In genomic region chr3:169150343-169150742, GRCh38 we compare ENCODE assay signal across 29 cellular contexts.
DNase-seq lines count a peak whose midpoint lies in the region; TF ChIP-seq lines count a peak whose summit lies in the region.
"Had no signal": no experiment of that assay in that cellular context is flagged by ENCODE, and none has a peak within 500 bp of the region (broad histone marks: within the 10 kb centered on the region; RNA-seq: fewer than 3 reads in every experiment).

No MANE protein-coding gene starts in this region.

- no peaks in the 10 kb centered on the region; the same call in 1 of the 2 replicates for H3K27me3 ChIP-seq in KMS-11 (ENCODE audit: insufficient read depth, low read depth)
- H3K27me3 ChIP-seq in mucosa of stomach (ENCODE audit: control insufficient read depth, insufficient read depth, low read length), result peaks cover 15% of the 10 kb centered on the region
- H3K27me3 ChIP-seq in stomach smooth muscle (ENCODE audit: control insufficient read depth in 1 of 2, insufficient read depth in 2 of 2, low read length in 2 of 2), result peaks cover 0 to 38% of the 10 kb centered on the region in 2 donors
- H3K27me3 ChIP-seq in esophagus muscularis mucosa, result peaks cover 0 to 48% (median 22%) of the 10 kb centered on the region in 4 donors
- H3K27me3 ChIP-seq: ovary, SJSA1 had no signal

- H3K27me3 Mint-ChIP-seq in endothelial cell (ENCODE audit: unreplicated experiment), result peaks cover 5% of the 10 kb centered on the region

- 87% methylated on average over 3 of the region's 3 CpGs for WGBS in esophagus muscularis mucosa

- H3K9ac ChIP-seq in KMS-11 (no peak overlapping the region), mucosa of stomach (ENCODE audit: low read length) (peak overlapping the region; percentile 23), stomach smooth muscle (ENCODE audit: low read length in 2 of 2) (no peak overlapping the region)

- no peak for TF ChIP-seq POLR2A in esophagus muscularis mucosa (IDR thresholded peaks at IDR 0.05; ENCODE audit: low read depth)

- no peak overlapping the region for H3K4me2 ChIP-seq in KMS-11

- H3K4me3 Mint-ChIP-seq in endothelial cell (ENCODE audit: unreplicated experiment), result peak overlapping the region; percentile 76
- H3K4me3 Mint-ChIP-seq: activated CD4-positive, alpha-beta T cell treated with anti-CD3 and anti-CD28 coated beads, Interleukin-2, amount 10 ng/mL, durations not matched to agents 24 days and 14 days; natural killer cell treated with Interleukin-12 subunit alpha and Interleukin-12 subunit beta and Interleukin-15 and Interleukin-18, amount 100 ng/mL, for 72 hours; stimulated activated naive CD8-positive, alpha-beta T cell treated with anti-CD3 and anti-CD28 coated beads, Interleukin-15, Interleukin-2, amounts not matched to agents 100 ng/mL and 50 ng/mL, for 24 hours had no signal

- H3K79me2 ChIP-seq in KMS-11 (ENCODE audit: insufficient read depth, low read depth), result no peaks in the 10 kb centered on the region

- no peak for TF ChIP-seq EP300 in esophagus muscularis mucosa (IDR thresholded peaks at IDR 0.05)

- no peaks in the 10 kb centered on the region for H4K20me1 ChIP-seq in KMS-11 (ENCODE audit: insufficient read depth)

- peak overlapping the region; percentile 67 for H3K27ac Mint-ChIP-seq in endothelial cell (ENCODE audit: unreplicated experiment)
- H3K27ac Mint-ChIP-seq: activated CD4-positive, alpha-beta T cell treated with anti-CD3 and anti-CD28 coated beads, Interleukin-2, amount 10 ng/mL, durations not matched to agents 24 days and 14 days; natural killer cell treated with Interleukin-12 subunit alpha and Interleukin-12 subunit beta and Interleukin-15 and Interleukin-18, amount 100 ng/mL, for 72 hours; stimulated activated naive CD8-positive, alpha-beta T cell treated with anti-CD3 and anti-CD28 coated beads, Interleukin-15, Interleukin-2, amounts not matched to agents 100 ng/mL and 50 ng/mL, for 24 hours; WTC11 had no signal

- DNase-seq in endothelial cell (ENCODE audit: low spot score), result no peak
- DNase-seq in stimulated activated CD8-positive, alpha-beta memory T cell treated with anti-CD3 and anti-CD28 coated beads, Interleukin-4, amount 100 ng/mL, for 48 hours, result no peak
- DNase-seq in GM19240 (ENCODE audit: insufficient read length, low spot score), result no peak
- no peak for DNase-seq in cerebellar cortex (ENCODE audit: low spot score)
- DNase-seq in esophagus muscularis mucosa (ENCODE audit: extremely low spot score), result no peak
- DNase-seq: ACHN; activated CD4-positive, alpha-beta T cell treated with anti-CD3 and anti-CD28 coated beads, Interleukin-2, amount 10 ng/mL, durations not matched to agents 24 days and 14 days; activated effector memory CD4-positive, alpha-beta T cell treated with anti-CD3 and anti-CD28 coated beads, Interleukin-2, amount 50 U/mL, for 16 hours; activated T-cell treated with anti-CD3 and anti-CD28 coated beads, Interleukin-2, amount 50 U/mL, for 1 hour; BE2C; effector CD8-positive, alpha-beta T cell; HCEC 1CT; head of caudate nucleus; NCI-H1048; NCI-H446; NCI-H748 treated with DMSO at 0.1 percent for 48 hours; ovary; RPMI8226; stimulated activated CD4-positive, alpha-beta T cell treated with anti-CD3 and anti-CD28 coated beads, Interleukin-1b, Interleukin-23, amount 100 ng/mL, for 48 hours; thyroid gland had no signal

- TF ChIP-seq CTCF in KMS-11 (conservative IDR thresholded peaks at IDR 0.05; ENCODE audit: low read depth, low read length) (no peak), endothelial cell (IDR thresholded peaks at IDR 0.05; ENCODE audit: unreplicated experiment) (no peak), esophagus muscularis mucosa (IDR thresholded peaks at IDR 0.05) (no peak)

- H3K4me1 Mint-ChIP-seq in endothelial cell (ENCODE audit: unreplicated experiment), result peaks cover 46% of the 10 kb centered on the region

- H2AFZ ChIP-seq in KMS-11 (ENCODE audit: low read depth), result peak overlapping the region; percentile 35; the same call in 1 of the 2 replicates

- H3K9me3 ChIP-seq in mucosa of stomach (ENCODE audit: control insufficient read depth, low read length), result no peaks in the 10 kb centered on the region
- H3K9me3 ChIP-seq in stomach smooth muscle (ENCODE audit: control insufficient read depth in 2 of 2, low read length in 2 of 2), result no peaks in the 10 kb centered on the region
- H3K9me3 ChIP-seq in esophagus muscularis mucosa, result no peaks in the 10 kb centered on the region
- H3K9me3 ChIP-seq: BE2C, SJSA1, thyroid gland had no signal

- H3K36me3 ChIP-seq in KMS-11 (ENCODE audit: insufficient read depth) (no peaks in the 10 kb centered on the region), mucosa of stomach (ENCODE audit: control insufficient read depth, insufficient read depth, low read length) (no peaks in the 10 kb centered on the region), stomach smooth muscle (ENCODE audit: control insufficient read depth in 2 of 2, insufficient read depth in 2 of 2, low read length in 2 of 2) (no peaks in the 10 kb centered on the region), esophagus muscularis mucosa (no peaks in the 10 kb centered on the region)
- H3K36me3 ChIP-seq: BE2C, cardiac muscle cell, ovary, SJSA1, thyroid gland had no signal

- no peaks in the 10 kb centered on the region for H3K4me1 ChIP-seq in KMS-11 (ENCODE audit: low read depth, poor library complexity, severe bottlenecking)
- H3K4me1 ChIP-seq in mucosa of stomach (ENCODE audit: control insufficient read depth, insufficient read depth, low read length), result peaks cover 28% of the 10 kb centered on the region
- H3K4me1 ChIP-seq in stomach smooth muscle (ENCODE audit: control insufficient read depth, insufficient read depth, low read length), result peaks cover 17% of the 10 kb centered on the region
- peaks cover 5 to 36% (median 32%) of the 10 kb centered on the region in 4 donors for H3K4me1 ChIP-seq in esophagus muscularis mucosa

- H3K9me3 Mint-ChIP-seq in endothelial cell (ENCODE audit: unreplicated experiment), result no peaks in the 10 kb centered on the region
- H3K9me3 Mint-ChIP-seq: activated CD4-positive, alpha-beta T cell treated with anti-CD3 and anti-CD28 coated beads, Interleukin-2, amount 10 ng/mL, durations not matched to agents 24 days and 14 days; stimulated activated naive CD8-positive, alpha-beta T cell treated with anti-CD3 and anti-CD28 coated beads, Interleukin-15, Interleukin-2, amounts not matched to agents 100 ng/mL and 50 ng/mL, for 24 hours; WTC11 had no signal

- H3K4me3 ChIP-seq in KMS-11 (IDR thresholded peaks at IDR 0.05; ENCODE audit: insufficient read depth, low read depth, low read length), result no peak overlapping the region
- no peak overlapping the region for H3K4me3 ChIP-seq in mucosa of stomach (ENCODE audit: low read length)
- H3K4me3 ChIP-seq in stomach smooth muscle (ENCODE audit: low read length in 2 of 2), result peak overlapping the region in 1 of 2 donors; percentile 35
- H3K4me3 ChIP-seq in esophagus muscularis mucosa, result no peak overlapping the region
- H3K4me3 ChIP-seq: coronary artery, ovary, SJSA1, thyroid gland had no signal

- intact Hi-C loops in esophagus muscularis mucosa (cut with DNase I), result no loop called here

- H3K36me3 Mint-ChIP-seq in endothelial cell (ENCODE audit: low read depth, unreplicated experiment), result no peaks in the 10 kb centered on the region
- H3K36me3 Mint-ChIP-seq: natural killer cell treated with Interleukin-12 subunit alpha and Interleukin-12 subunit beta and Interleukin-15 and Interleukin-18, amount 100 ng/mL, for 72 hours; WTC11 had no signal

- no peak overlapping the region for H3K27ac ChIP-seq in KMS-11
- H3K27ac ChIP-seq in stomach smooth muscle (ENCODE audit: low read length), result peak overlapping the region; percentile 66
- no peak overlapping the region for H3K27ac ChIP-seq in esophagus muscularis mucosa (replicated peaks in 1 of 4)
- H3K27ac ChIP-seq: cardiac muscle cell, ovary, SJSA1, thyroid gland had no signal
